Comparison of ENCODE assay signal across 14 cellular contexts in genomic region chr11:118206612-118207031, GRCh38. TPM values are rescaled to one million over a fixed set of nuclear protein-coding genes. Genes with fewer than 3 reads are reported as not detected.
A peak's percentile ranks its signal among the peaks of the same experiment; 100 is the strongest.
DNase-seq lines count a peak whose midpoint lies in the region; ATAC-seq and TF ChIP-seq lines count a peak whose summit lies in the region.
"Had no signal": no experiment of that assay in that cellular context is flagged by ENCODE, and none has a peak within 500 bp of the region (broad histone marks: within the 10 kb centered on the region; RNA-seq: fewer than 3 reads in every experiment).

No MANE protein-coding gene starts in this region.

- H3K9me3 ChIP-seq in CD8-positive, alpha-beta T cell (ENCODE audit: low read length): no peaks in the 10 kb centered on the region
- no peaks in the 10 kb centered on the region for H3K9me3 ChIP-seq in Loucy (ENCODE audit: insufficient read depth, low read depth, low read length)
- H3K9me3 ChIP-seq in mucosa of rectum (ENCODE audit: control insufficient read depth in 2 of 2, low read length in 2 of 2): no peaks in the 10 kb centered on the region
- no peaks in the 10 kb centered on the region for H3K9me3 ChIP-seq in A673 (ENCODE audit: low read depth, low read length, poor library complexity, severe bottlenecking)
- H3K9me3 ChIP-seq: body of pancreas, esophagus muscularis mucosa had no signal

- H3K9me3 Mint-ChIP-seq in CD8-positive, alpha-beta T cell: no peaks in the 10 kb centered on the region
- peaks cover 3% of the 10 kb centered on the region for H3K9me3 Mint-ChIP-seq in activated naive CD8-positive, alpha-beta T cell (ENCODE audit: low read depth)

- no peak for TF ChIP-seq CTCF in CD8-positive, alpha-beta T cell (IDR thresholded peaks at IDR 0.05)
- TF ChIP-seq CTCF in Loucy (conservative IDR thresholded peaks at IDR 0.05; ENCODE audit: low read length) (no peak), A673 (conservative IDR thresholded peaks at IDR 0.05; ENCODE audit: low read depth, low read length) (no peak)

- H3K36me3 ChIP-seq in CD8-positive, alpha-beta T cell (ENCODE audit: insufficient read depth, low read length): peaks cover 30% of the 10 kb centered on the region
- no peaks in the 10 kb centered on the region for H3K36me3 ChIP-seq in Loucy (ENCODE audit: insufficient read depth, low read length)
- H3K36me3 ChIP-seq in mucosa of rectum (ENCODE audit: control insufficient read depth in 2 of 2, insufficient read depth in 2 of 2, low read length in 2 of 2): no peaks in the 10 kb centered on the region
- H3K36me3 ChIP-seq in A673 (ENCODE audit: insufficient read depth, low read length, poor library complexity, severe bottlenecking): no peaks in the 10 kb centered on the region
- H3K36me3 ChIP-seq: esophagus muscularis mucosa had no signal

- CTCF ChIA-PET in CD8-positive, alpha-beta T cell (lab: Charles Lee): interaction anchor here (1.4 kb wide), 1 partner anchor 58 kb away, joined by 3 read pairs; no protein-coding TSS in a partner anchor
- CTCF ChIA-PET in A673 (lab: Charles Lee): no interaction called here

- peak overlapping the region; percentile 89 for H3K27ac Mint-ChIP-seq in CD8-positive, alpha-beta T cell
- no peak overlapping the region for H3K27ac Mint-ChIP-seq in activated naive CD8-positive, alpha-beta T cell

- no TSS peak for BruUV-seq in A673 (replicated peaks; lab: Mats Ljungman, UMichigan)

- H3K9ac ChIP-seq in Loucy (ENCODE audit: low read depth, low read length, poor library complexity, severe bottlenecking) (no peak overlapping the region), mucosa of rectum (ENCODE audit: low read depth in 1 of 2, low read length in 2 of 2) (no peak overlapping the region)

- H3K4me3 Mint-ChIP-seq in CD8-positive, alpha-beta T cell: peak overlapping the region; percentile 56
- H3K4me3 Mint-ChIP-seq in activated naive CD8-positive, alpha-beta T cell: peak overlapping the region; percentile 82

- no peaks in the 10 kb centered on the region for H4K20me1 ChIP-seq in Loucy (ENCODE audit: insufficient read depth, low read length, poor library complexity, severe bottlenecking)

- TF ChIP-seq POLR2A in GM18505 (IDR thresholded peaks at IDR 0.05; ENCODE audit: borderline replicate concordance, extremely low read depth, insufficient read depth, insufficient read length): no peak

- H3K27me3 ChIP-seq in CD8-positive, alpha-beta T cell (ENCODE audit: insufficient read depth, low read length): no peaks in the 10 kb centered on the region
- H3K27me3 ChIP-seq in Loucy (ENCODE audit: insufficient read depth, low read length, poor library complexity, severe bottlenecking): peaks cover 8% of the 10 kb centered on the region
- no peaks in the 10 kb centered on the region for H3K27me3 ChIP-seq in mucosa of rectum (ENCODE audit: control insufficient read depth in 2 of 2, insufficient read depth in 2 of 2, low read length in 2 of 2)
- H3K27me3 ChIP-seq in A673 (replicated peaks; ENCODE audit: insufficient read depth, low read depth, low read length, poor library complexity): peaks cover 67% of the 10 kb centered on the region
- H3K27me3 ChIP-seq: body of pancreas had no signal

- DNase-seq in CD8-positive, alpha-beta T cell: no peak
- DNase-seq in A673 (ENCODE audit: low spot score) (no peak), HuH-7 (ENCODE audit: low spot score) (no peak)
- DNase-seq: activated CD4-positive, alpha-beta T cell treated with anti-CD3 and anti-CD28 coated beads, Interleukin-2, amount 50 U/mL, for 4 hours; body of pancreas; NCI-H1048 had no signal

- H3K4me1 ChIP-seq in CD8-positive, alpha-beta T cell (ENCODE audit: insufficient read depth, low read length): peaks cover 55% of the 10 kb centered on the region
- H3K4me1 ChIP-seq in Loucy (ENCODE audit: insufficient read depth, low read length, poor library complexity, severe bottlenecking) (peaks cover 20% of the 10 kb centered on the region), mucosa of rectum (ENCODE audit: control insufficient read depth in 2 of 2, insufficient read depth in 2 of 2, low read length in 2 of 2) (peaks cover 31% of the 10 kb centered on the region in 2 donors), A673 (ENCODE audit: insufficient read depth, low read length, poor library complexity, severe bottlenecking) (no peaks in the 10 kb centered on the region)

- H3K9me2 ChIP-seq in Loucy (replicated peaks; ENCODE audit: low read depth, low read length): no peaks in the 10 kb centered on the region

- peaks cover 50% of the 10 kb centered on the region for H3K4me1 Mint-ChIP-seq in CD8-positive, alpha-beta T cell (ENCODE audit: low read depth)
- H3K4me1 Mint-ChIP-seq in activated naive CD8-positive, alpha-beta T cell (ENCODE audit: low read depth): peaks cover 36% of the 10 kb centered on the region

- peak; percentile 2 for ATAC-seq in CD8-positive, alpha-beta T cell
- no peak for ATAC-seq in GM21723 (IDR thresholded peaks at IDR 0.05; ENCODE audit: unreplicated experiment)
- ATAC-seq in GM18505 (IDR thresholded peaks at IDR 0.05; ENCODE audit: unreplicated experiment): no peak
- ATAC-seq: body of pancreas, Panc1 had no signal

- intact Hi-C loops in CD8-positive, alpha-beta T cell (cut with DNase I, micrococcal nuclease): no loop called here
- intact Hi-C loops in A673 (cut with micrococcal nuclease; ENCODE audit: unreplicated experiment): no loop called here

- H3K4me2 ChIP-seq in Loucy (ENCODE audit: low read depth, low read length, poor library complexity, severe bottlenecking): peak overlapping the region; percentile 19

- H3K27me3 Mint-ChIP-seq in CD8-positive, alpha-beta T cell (ENCODE audit: low read depth): no peaks in the 10 kb centered on the region
- H3K27me3 Mint-ChIP-seq in activated naive CD8-positive, alpha-beta T cell: no peaks in the 10 kb centered on the region

- peaks cover 62% of the 10 kb centered on the region for H3K36me3 Mint-ChIP-seq in CD8-positive, alpha-beta T cell
- H3K36me3 Mint-ChIP-seq in activated naive CD8-positive, alpha-beta T cell: peaks cover 32% of the 10 kb centered on the region

- H3K4me3 ChIP-seq in CD8-positive, alpha-beta T cell (ENCODE audit: low read depth, low read length): no peak overlapping the region
- H3K4me3 ChIP-seq in Loucy (ENCODE audit: low read length, poor library complexity, severe bottlenecking) (no peak overlapping the region), mucosa of rectum (ENCODE audit: low read length in 2 of 2) (no peak overlapping the region), A673 (ENCODE audit: low read depth, low read length, poor library complexity, severe bottlenecking) (no peak overlapping the region)
- H3K4me3 ChIP-seq: body of pancreas, esophagus muscularis mucosa had no signal

- peak overlapping the region; percentile 88 for H2AFZ ChIP-seq in Loucy (ENCODE audit: low read length)

- H3F3A ChIP-seq in Loucy (ENCODE audit: low read depth): no peaks in the 10 kb centered on the region

- no peak overlapping the region for H3K27ac ChIP-seq in CD8-positive, alpha-beta T cell (ENCODE audit: low read depth, low read length)
- H3K27ac ChIP-seq in mucosa of rectum (ENCODE audit: low read depth in 2 of 2, low read length in 2 of 2) (peak overlapping the region; percentile 21 to 45), A673 (ENCODE audit: low read depth, low read length, poor library complexity, severe bottlenecking) (no peak overlapping the region)
- H3K27ac ChIP-seq: esophagus muscularis mucosa had no signal

- POLR2A ChIA-PET in CD8-positive, alpha-beta T cell (lab: Charles Lee): no interaction called here
- POLR2A ChIA-PET in A673 (lab: Charles Lee; ENCODE audit: low non-redundant PET): no interaction called here

- no peaks in the 10 kb centered on the region for H3K79me2 ChIP-seq in Loucy (ENCODE audit: insufficient read depth, low read length)

RNA-seq across cellular contexts. Expression of gene JAML, which starts 18.2 kb away (rescaled TPM):
- total RNA-seq in CD8-positive, alpha-beta T cell: 10 to 100 TPM; 38.4 to 40.4 TPM
- not detected in 2 replicates for total RNA-seq in A673 (2021)
- total RNA-seq: osteocyte had no signal

RNA-seq across cellular contexts. Expression of gene SCN2B, which starts 30.2 kb away (rescaled TPM):
- total RNA-seq in CD8-positive, alpha-beta T cell: not detected
- total RNA-seq in A673 (2021): not detected in 2 replicates
- total RNA-seq: osteocyte had no signal

RNA-seq across cellular contexts. Expression of gene MPZL3, which starts 45.5 kb away (rescaled TPM):
- 10 to 100 TPM; 15.3 to 16.8 TPM for total RNA-seq in CD8-positive, alpha-beta T cell
- 0.33 and 0.52 TPM in 2 replicates for total RNA-seq in A673 (2021)

RNA-seq across cellular contexts. Expression of gene SCN4B, which starts 54.0 kb away (rescaled TPM):
- total RNA-seq in CD8-positive, alpha-beta T cell: not detected
- 0.74 and 1.8 TPM in 2 replicates for total RNA-seq in A673 (2021)

RNA-seq across cellular contexts. Expression of gene MPZL2, which starts 57.5 kb away (rescaled TPM):
- total RNA-seq in CD8-positive, alpha-beta T cell: 1 to 10 TPM; 1.2 to 1.4 TPM
- total RNA-seq in A673 (2021): not detected in 2 replicates
- total RNA-seq: osteocyte had no signal

Comparison
In these comparisons a context has a peak if more than half of its experiments do, and no peak if none do; other contexts are left out.
1. H3K27ac ChIP-seq: peak in mucosa of rectum (2 of 2); none in CD8-positive, alpha-beta T cell (single experiment) and A673 (single experiment).
2. RNA of gene JAML, which starts 18.2 kb away (total RNA-seq): 38.4 to 40.4 TPM in CD8-positive, alpha-beta T cell; not detected in A673; every median in the first group is over 10 times any median in the second.
3. RNA of gene MPZL3, which starts 45.5 kb away (total RNA-seq): 15.3 to 16.8 TPM in CD8-positive, alpha-beta T cell; 0.33 to 0.52 TPM in A673; every median in the first group is over 10 times any median in the second.